ENCODE assay signal across 20 cellular contexts in genomic region chr3:52210037-52210436, GRCh38. TPM values are rescaled to one million over a fixed set of nuclear protein-coding genes. Genes with fewer than 3 reads are reported as not detected.
"Had no signal": no experiment of that assay in that cellular context is flagged by ENCODE, and none has a peak within 500 bp of the region (broad histone marks: within the 10 kb centered on the region; RNA-seq: fewer than 3 reads in every experiment).

No MANE protein-coding gene starts in this region.

- ATAC-seq: activated T-helper 17 cell treated with anti-CD3 and anti-CD28 coated beads, Interleukin-2, amount 50 U/mL, for 72 hours; T-cell had no signal

- H3K27ac ChIP-seq: coronary artery, thoracic aorta, vagina had no signal

- DNase-seq: activated CD4-positive, alpha-beta T cell treated with anti-CD3 and anti-CD28 coated beads for 48 hours; activated naive CD4-positive, alpha-beta T cell treated with anti-CD3 and anti-CD28 coated beads, Interleukin-2, amount 10 ng/mL, durations not matched to agents 7 days and 5 days; adrenal gland; central memory CD4-positive, alpha-beta T cell; effector memory CD4-positive, alpha-beta T cell; heart right ventricle; kidney; nephron progenitor cell; stimulated activated CD4-positive, alpha-beta T cell treated with anti-CD3 and anti-CD28 coated beads, Interleukin-2, amount 100 ng/mL, for 48 hours; T-cell had no signal

- H3K4me1 Mint-ChIP-seq: nephron progenitor cell had no signal

- H3K27me3 ChIP-seq: adrenal gland, heart right ventricle, vagina had no signal

- H3K4me3 Mint-ChIP-seq: activated naive CD4-positive, alpha-beta T cell treated with anti-CD3 and anti-CD28 coated beads, Interleukin-2, amount 10 ng/mL, durations not matched to agents 7 days and 5 days; activated T-helper 17 cell treated with anti-CD3 and anti-CD28 coated beads, Interleukin-2, amount 50 U/mL, for 72 hours; nephron progenitor cell; stimulated activated naive CD8-positive, alpha-beta T cell treated with anti-CD3 and anti-CD28 coated beads, Interleukin-15, Interleukin-2, amounts not matched to agents 100 ng/mL and 50 ng/mL, for 24 hours; T-cell had no signal

- H3K9me3 ChIP-seq: adrenal gland, heart right ventricle, thoracic aorta, vagina had no signal

- H3K4me1 ChIP-seq: vagina had no signal

- H3K9me3 Mint-ChIP-seq: activated naive CD4-positive, alpha-beta T cell treated with anti-CD3 and anti-CD28 coated beads, Interleukin-2, amount 10 ng/mL, durations not matched to agents 7 days and 5 days; activated T-helper 17 cell treated with anti-CD3 and anti-CD28 coated beads, Interleukin-2, amount 50 U/mL, for 72 hours; nephron progenitor cell; stimulated activated naive CD8-positive, alpha-beta T cell treated with anti-CD3 and anti-CD28 coated beads, Interleukin-15, Interleukin-2, amounts not matched to agents 100 ng/mL and 50 ng/mL, for 24 hours; T-cell had no signal

- H3K4me3 ChIP-seq: adrenal gland, coronary artery, heart right ventricle, thoracic aorta, vagina had no signal

- H3K27ac Mint-ChIP-seq: activated naive CD4-positive, alpha-beta T cell treated with anti-CD3 and anti-CD28 coated beads, Interleukin-2, amount 10 ng/mL, durations not matched to agents 7 days and 5 days; activated T-helper 17 cell treated with anti-CD3 and anti-CD28 coated beads, Interleukin-2, amount 50 U/mL, for 72 hours; nephron progenitor cell; stimulated activated naive CD8-positive, alpha-beta T cell treated with anti-CD3 and anti-CD28 coated beads, Interleukin-15, Interleukin-2, amounts not matched to agents 100 ng/mL and 50 ng/mL, for 24 hours had no signal

RNA-seq across cellular contexts. Expression of gene TLR9, which starts 15.4 kb away (rescaled TPM):
- total RNA-seq: frontal cortex, lung microvascular endothelial cell, osteocyte, pulmonary artery endothelial cell, thoracic aorta, vagina had no signal
- polyA plus RNA-seq: fibroblast of lung had no signal
